In genomic region chr11:119643878-119644225, GRCh38 we compare ENCODE assay signal across 1 cellular context.
A peak's percentile ranks its signal among the peaks of the same experiment; 100 is the strongest.
TF ChIP-seq lines count a peak whose summit lies in the region.

No MANE protein-coding gene starts in this region.

TF ChIP-seq in HepG2, 621 proteins besides CTCF, POLR2A, EP300 and RAD21 (continued from another document):
- TF ChIP-seq UBTF (CRISPR knock-in tag; IDR thresholded peaks at IDR 0.05) = 0 out of 2 replicates have a peak, but pooled peaks have one; percentile 19
- no peak for TF ChIP-seq ZNF746 (CRISPR knock-in tag; IDR thresholded peaks at IDR 0.05)
- no peak for TF ChIP-seq ZNF552 (CRISPR knock-in tag; IDR thresholded peaks at IDR 0.05; ENCODE audit: borderline replicate concordance)
TF ChIP-seq in HepG2: peak in this region for 1.
